20 cellular contexts compared by ENCODE assay signal in the genomic region with DNA sequence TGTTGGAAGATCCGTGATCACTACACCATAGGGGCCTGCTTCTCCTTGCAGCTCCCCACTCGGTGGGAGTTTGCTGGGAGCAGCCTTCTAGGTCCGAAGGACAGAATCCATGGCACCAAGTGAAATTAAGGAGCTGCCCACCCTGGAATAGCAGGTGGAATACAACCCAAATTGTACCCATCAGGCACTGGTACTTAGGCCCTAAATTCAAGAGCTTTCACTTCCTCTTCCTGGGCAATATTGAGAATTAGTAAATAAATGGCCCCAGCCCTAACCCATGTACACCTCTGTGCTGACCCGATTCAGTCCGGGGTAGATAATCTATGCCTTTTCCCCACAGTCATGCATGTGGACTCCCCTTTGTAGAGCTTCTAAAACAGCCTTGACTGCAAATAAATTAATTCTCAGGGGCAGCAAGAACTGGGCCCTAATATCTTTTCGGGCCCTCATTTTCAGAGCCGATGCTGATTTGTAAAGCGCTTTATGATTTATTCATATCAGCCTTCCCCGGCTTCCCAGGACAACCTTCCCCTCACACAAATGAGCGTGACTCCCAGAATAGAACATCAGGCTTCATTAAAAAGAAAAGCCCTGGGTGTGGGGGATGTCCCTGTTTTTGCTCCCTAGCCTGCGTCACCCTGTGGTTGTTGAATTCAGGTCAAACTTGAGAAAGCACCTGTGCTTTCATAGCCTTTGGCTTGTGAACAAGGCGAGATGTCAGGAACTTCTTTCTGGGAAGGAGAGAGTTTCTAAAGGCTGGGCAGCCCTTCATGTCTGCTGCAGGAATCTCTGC.
A peak's percentile ranks its signal among the peaks of the same experiment; 100 is the strongest.
DNase-seq lines count a peak whose midpoint lies in the region; ATAC-seq, FAIRE-seq and TF ChIP-seq lines count a peak whose summit lies in the region.
"Had no signal": no experiment of that assay in that cellular context is flagged by ENCODE, and none has a peak within 500 bp of the region (broad histone marks: within the 10 kb centered on the region; RNA-seq: fewer than 3 reads in every experiment).

No MANE protein-coding gene starts in this region.

- H3K9me3 ChIP-seq in BLaER1 (no peaks in the 10 kb centered on the region), OCI-LY7 (ENCODE audit: low read length) (no peaks in the 10 kb centered on the region)
- H3K9me3 ChIP-seq: prostate gland, spleen, upper lobe of left lung had no signal

- CTCF ChIA-PET in OCI-LY7 (lab: Charles Lee; ENCODE audit: unreplicated experiment), result interaction anchor here (0.6 kb wide), 1 partner anchor 384 kb away, joined by 3 read pairs; no protein-coding TSS in a partner anchor

- H3K36me3 ChIP-seq in BLaER1, result no peaks in the 10 kb centered on the region
- H3K36me3 ChIP-seq in OCI-LY7 (ENCODE audit: insufficient read depth, low read length), result no peaks in the 10 kb centered on the region
- H3K36me3 ChIP-seq: prostate gland, spleen, upper lobe of left lung had no signal

- H2AFZ ChIP-seq in OCI-LY7 (ENCODE audit: low read length), result no peak overlapping the region
- H2AFZ ChIP-seq: GM23338 had no signal

- FAIRE-seq in GM19239 (lab: Jason Lieb, UNC), result no peak
- FAIRE-seq: A204.1 had no signal

- no peaks in the 10 kb centered on the region for H3K27me3 ChIP-seq in BLaER1
- H3K27me3 ChIP-seq: spleen, upper lobe of left lung had no signal

- H3K9me2 ChIP-seq in OCI-LY7 (ENCODE audit: insufficient read depth, low read length), result no peaks in the 10 kb centered on the region

- BruUV-seq in OCI-LY7 (replicated peaks; lab: Mats Ljungman, UMichigan), result no TSS peak

- no peak overlapping the region for H3K9ac ChIP-seq in BLaER1

- POLR2A ChIA-PET in OCI-LY7 (lab: Charles Lee), result interaction anchor here (0.5 to 0.9 kb wide), 3 partner anchors 50 to 1067 kb away, joined by 3 read pairs; no protein-coding TSS in a partner anchor

- H3K79me2 ChIP-seq in OCI-LY7 (ENCODE audit: insufficient read depth, low read depth, low read length), result no peaks in the 10 kb centered on the region

- H3K4me2 ChIP-seq in BLaER1 (peak overlapping the region; percentile 78), OCI-LY7 (ENCODE audit: low read length) (no peak overlapping the region)
- H3K4me2 ChIP-seq: GM23338 had no signal

- H3K4me3 ChIP-seq in BLaER1 (no peak overlapping the region), OCI-LY7 (ENCODE audit: low read depth, low read length, poor library complexity, severe bottlenecking) (no peak overlapping the region)
- H3K4me3 ChIP-seq: GM23338, lung, prostate gland, spleen, upper lobe of left lung had no signal

- H4K20me1 ChIP-seq in BLaER1 (no peaks in the 10 kb centered on the region), OCI-LY7 (ENCODE audit: insufficient read depth, low read length) (no peaks in the 10 kb centered on the region)

- intact Hi-C loops in OCI-LY7 (cut with micrococcal nuclease; ENCODE audit: unreplicated experiment), result no loop called here

- peak; percentile 73 for ATAC-seq in HG03135 (IDR thresholded peaks at IDR 0.05; ENCODE audit: unreplicated experiment)
- ATAC-seq: esophagus mucosa; stimulated activated effector memory CD8-positive, alpha-beta T cell treated with anti-CD3 and anti-CD28 coated beads, Interleukin-12 subunit alpha, Interleukin-12 subunit beta, amount 100 ng/mL, for 72 hours had no signal

- peak overlapping the region; percentile 22; the same call in 1 of the 2 replicates for H3K27ac ChIP-seq in BLaER1
- no peak overlapping the region for H3K27ac ChIP-seq in OCI-LY7 (ENCODE audit: low read depth, low read length, poor library complexity, severe bottlenecking)
- H3K27ac ChIP-seq: prostate gland, upper lobe of left lung had no signal

- DNase-seq in GM19239 (ENCODE audit: insufficient read length, low spot score) (peak; percentile 29), OCI-LY7 (ENCODE audit: low spot score) (peak; percentile 35), NCI-H128 (lab: John Stamatoyannopoulos, UW; ENCODE audit: unreplicated experiment) (no peak), NCI-H446 treated with DMSO at 0.1 percent for 48 hours (lab: John Stamatoyannopoulos, UW) (no peak), ecto neural progenitor cell (ENCODE audit: low spot score) (no peak)
- no peak for DNase-seq in activated CD4-positive, alpha-beta T cell treated with anti-CD3 and anti-CD28 coated beads for 1 hour
- DNase-seq: CD4-positive, alpha-beta T cell; NCI-H748 treated with DMSO at 0.1 percent for 48 hours; nephron progenitor cell; spleen; T-helper 1 cell; upper lobe of left lung had no signal

- H3K4me1 ChIP-seq in BLaER1 (peaks cover 76% of the 10 kb centered on the region), OCI-LY7 (ENCODE audit: insufficient read depth, low read length, poor library complexity, severe bottlenecking) (peaks cover 25% of the 10 kb centered on the region)
- H3K4me1 ChIP-seq: prostate gland had no signal

- no peak for TF ChIP-seq CTCF in OCI-LY7 (conservative IDR thresholded peaks at IDR 0.05; ENCODE audit: low read length)

Comparison
In these comparisons a context has a peak if more than half of its experiments do, and no peak if none do; other contexts are left out.
1. DNase-seq: peak in GM19239 (single experiment) and OCI-LY7 (single experiment); none in activated CD4-positive, alpha-beta T cell treated with anti-CD3 and anti-CD28 coated beads for 1 hour (single experiment), NCI-H128 (single experiment), NCI-H446 treated with DMSO at 0.1 percent for 48 hours (single experiment) and ecto neural progenitor cell (single experiment).